Comparison of ENCODE assay signal across 8 cellular contexts in the genomic region with DNA sequence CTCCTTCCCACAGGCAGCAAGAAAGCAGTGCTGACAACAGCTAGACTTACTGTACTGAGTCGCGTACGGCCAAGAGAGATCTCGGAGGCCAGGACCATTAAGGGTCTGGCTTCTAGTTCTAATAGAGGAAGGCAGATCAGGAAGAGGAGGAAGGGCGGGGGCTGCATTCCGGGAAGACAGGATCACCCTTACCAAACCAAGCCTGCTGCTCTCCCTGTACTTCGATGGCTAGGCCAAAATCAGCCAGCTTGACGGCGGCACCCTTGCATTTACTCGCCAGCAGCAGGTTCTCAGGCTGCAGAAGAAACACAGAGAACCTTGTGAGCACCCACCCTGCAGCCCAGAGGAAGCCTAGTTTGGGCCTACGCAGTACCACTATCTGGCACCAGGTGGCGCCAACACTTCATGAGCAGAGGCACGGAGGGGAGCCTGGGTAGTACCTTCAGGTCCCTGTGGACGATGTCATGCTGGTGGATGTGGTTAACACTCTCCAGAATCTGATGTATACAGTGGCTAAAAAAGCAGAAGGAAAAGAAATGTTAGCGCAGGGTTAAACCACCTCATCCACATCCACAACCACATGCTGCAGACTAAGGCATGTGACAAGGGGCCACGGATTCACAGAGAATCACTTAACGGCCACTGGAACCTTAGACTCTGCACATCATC. TPM values are rescaled to one million over a fixed set of nuclear protein-coding genes. Genes with fewer than 3 reads are reported as not detected.
DNase-seq lines count a peak whose midpoint lies in the region; ATAC-seq, FAIRE-seq and TF ChIP-seq lines count a peak whose summit lies in the region.

No MANE protein-coding gene starts in this region.

- H3K9me3 ChIP-seq in GM12878 (replicated peaks; ENCODE audit: control insufficient read depth, insufficient read depth, low read length), result no peaks in the 10 kb centered on the region
- no peaks in the 10 kb centered on the region for H3K9me3 ChIP-seq in iPS DF 6.9 (ENCODE audit: control insufficient read depth, insufficient read depth, low read length)
- no peaks in the 10 kb centered on the region for H3K9me3 ChIP-seq in smooth muscle cell (replicated peaks; ENCODE audit: low read depth)

- no peaks in the 10 kb centered on the region for H3K79me2 ChIP-seq in GM12878 (ENCODE audit: control insufficient read depth, insufficient read depth, low read length)
- H3K79me2 ChIP-seq in smooth muscle cell (ENCODE audit: low read depth), result no peaks in the 10 kb centered on the region

- DNase-seq in NCI-H1417 (lab: John Stamatoyannopoulos, UW) (peak; percentile 26 to 71 (median 46)), NCI-H1417 treated with DMSO at 0.1 percent for 48 hours (lab: John Stamatoyannopoulos, UW) (no peak), NCI-H146 treated with DMSO at 0.1 percent for 48 hours (lab: John Stamatoyannopoulos, UW; ENCODE audit: unreplicated experiment) (peak; percentile 33), UCSD-AML1 (lab: John Stamatoyannopoulos, UW; ENCODE audit: unreplicated experiment) (peak; percentile 90), GM12878 (ENCODE audit: low read depth, low spot score) (peak; percentile 85), iPS DF 6.9 (ENCODE audit: low read depth, low spot score) (peak; percentile 72), smooth muscle cell (lab: John Stamatoyannopoulos, UW; ENCODE audit: unreplicated experiment) (peak; percentile 57)

- POLR2A ChIA-PET in GM12878 (lab: Charles Lee), result interaction anchor here (0.5 to 2.7 kb wide), 7 partner anchors 11 to 271 kb away, joined by 3 to 24 read pairs (median 4); no protein-coding TSS in a partner anchor

- H3F3A ChIP-seq in smooth muscle cell (ENCODE audit: low read depth), result no peaks in the 10 kb centered on the region

- peaks cover 22 to 28% of the 10 kb centered on the region in 2 experiments; a peak in 3 of 4 replicates for H3K36me3 ChIP-seq in GM12878 (ENCODE audit: control insufficient read depth in 2 of 2, insufficient read depth in 2 of 2, low read length in 1 of 2)
- peaks cover 14% of the 10 kb centered on the region; the same call in 1 of the 2 replicates for H3K36me3 ChIP-seq in iPS DF 6.9 (ENCODE audit: control insufficient read depth, insufficient read depth, low read length)
- no peaks in the 10 kb centered on the region for H3K36me3 ChIP-seq in smooth muscle cell (ENCODE audit: low read depth)

- TF ChIP-seq POLR2A in GM12878 (IDR thresholded peaks at IDR 0.05; ENCODE audit: low read depth, low read length), result no peak

- H2AFZ ChIP-seq in GM12878 (ENCODE audit: control insufficient read depth, low read depth, low read length) (no peak overlapping the region), smooth muscle cell (ENCODE audit: low read depth) (no peak overlapping the region)

- H3K9ac ChIP-seq in GM12878 (ENCODE audit: control insufficient read depth, insufficient read depth, low read length) (no peak overlapping the region), smooth muscle cell (ENCODE audit: low read depth) (no peak overlapping the region)

- H3K4me1 ChIP-seq in GM12878 (ENCODE audit: control insufficient read depth, insufficient read depth, low read length) (peaks cover 5% of the 10 kb centered on the region; the same call in 1 of the 2 replicates), iPS DF 6.9 (ENCODE audit: control insufficient read depth, insufficient read depth, low read length) (no peaks in the 10 kb centered on the region), smooth muscle cell (ENCODE audit: low read depth) (peaks cover 5% of the 10 kb centered on the region)

- SMC1A ChIA-PET in GM12878 (lab: Charles Lee; ENCODE audit: uncharacterized antibody, unreplicated experiment), result interaction anchor here (0.7 to 11.4 kb wide), 22 partner anchors 10 to 385 kb away, joined by 3 to 270 read pairs (median 4); a partner anchor contains a TSS

- H3K27ac ChIP-seq in GM12878 (ENCODE audit: control insufficient read depth, insufficient read depth) (no peak overlapping the region), iPS DF 6.9 (ENCODE audit: low read length) (no peak overlapping the region), smooth muscle cell (ENCODE audit: low read depth) (no peak overlapping the region)

- H3K4me2 ChIP-seq in GM12878 (ENCODE audit: control insufficient read depth, insufficient read depth), result no peak overlapping the region
- no peak overlapping the region for H3K4me2 ChIP-seq in smooth muscle cell

- H3K4me3 ChIP-seq in GM12878, result no peak overlapping the region
- no peak overlapping the region for H3K4me3 ChIP-seq in iPS DF 6.9 (ENCODE audit: low read length)
- H3K4me3 ChIP-seq in smooth muscle cell, result no peak overlapping the region

- peak; percentile 98 for FAIRE-seq in GM12878 (lab: Jason Lieb, UNC)

- peak; percentile 99 for TF ChIP-seq RAD21 in GM12878 (IDR thresholded peaks at IDR 0.05; ENCODE audit: insufficient read depth, low read depth, low read length)

- RAD21 ChIA-PET in GM12878 (lab: Charles Lee; ENCODE audit: unreplicated experiment), result interaction anchor here (0.6 to 11.6 kb wide), 15 partner anchors 10 to 540 kb away, joined by 3 to 299 read pairs (median 5); a partner anchor contains a TSS

- in situ Hi-C loops in GM12878 (cut with MboI), result loop anchor here (5.0 kb wide), 2 partner anchors 33 to 88 kb away; no protein-coding TSS in a partner anchor

- TF ChIP-seq EP300 in GM12878 (IDR thresholded peaks at IDR 0.05; ENCODE audit: borderline replicate concordance in 1 of 2, control insufficient read depth in 1 of 2, low read depth in 2 of 2, low read length in 2 of 2), result peak; percentile 93 to 97

- H4K20me1 ChIP-seq in GM12878 (ENCODE audit: control insufficient read depth, insufficient read depth) (no peaks in the 10 kb centered on the region), smooth muscle cell (ENCODE audit: low read depth) (no peaks in the 10 kb centered on the region)

- intact Hi-C loops in GM12878 (cut with micrococcal nuclease; ENCODE audit: unreplicated experiment), result loop anchor here (1.0 to 5.0 kb wide), 4 partner anchors 26 to 91 kb away; a partner anchor contains a TSS

- ATAC-seq in HG02798 (IDR thresholded peaks at IDR 0.05; ENCODE audit: poor library complexity, unreplicated experiment) (peak; percentile 86), GM12878 (peak; percentile 99)

- CTCF ChIA-PET in GM12878 (lab: Yijun Ruan, JAX), result interaction anchor here (0.6 to 12.4 kb wide), 32 partner anchors 9 to 1271 kb away, joined by 3 to 440 read pairs (median 4); a partner anchor contains a TSS

- no TSS peak for BruUV-seq in GM12878 (replicated peaks; lab: Mats Ljungman, UMichigan)

- TF ChIP-seq CTCF in GM12878 (IDR thresholded peaks at IDR 0.05 in 2 of 3, conservative IDR thresholded peaks at IDR 0.05 in 1 of 3; ENCODE audit: control insufficient read depth in 2 of 3, extremely low read depth in 1 of 3, insufficient read depth in 1 of 3, low read depth in 3 of 3, low read length in 3 of 3) (peak; percentile 99 to 100 (median 99); a peak in 5 of 6 replicates), smooth muscle cell (IDR thresholded peaks at IDR 0.05; ENCODE audit: borderline replicate concordance, insufficient read depth, poor library complexity, severe bottlenecking) (peak; percentile 99)

- H3K27me3 ChIP-seq in GM12878 (replicated peaks in 1 of 2; ENCODE audit: control insufficient read depth in 2 of 2, insufficient read depth in 2 of 2, low read length in 1 of 2) (no peaks in the 10 kb centered on the region), iPS DF 6.9 (ENCODE audit: control insufficient read depth, insufficient read depth, low read length) (no peaks in the 10 kb centered on the region), smooth muscle cell (ENCODE audit: low read depth) (no peaks in the 10 kb centered on the region)

- WGBS in GM12878 (ENCODE audit: insufficient coverage, insufficient replicate concordance, low lambda C conversion rate, missing lambda C conversion rate), result 23% methylated on average over 17 of the region's 17 CpGs
- WGBS in iPS DF 6.9 (ENCODE audit: insufficient coverage, insufficient read length), result no CpG with 5 or more reads among the region's 17 CpGs
- WGBS in smooth muscle cell (ENCODE audit: low lambda C conversion rate), result 53% methylated on average over 17 of the region's 17 CpGs

RNA-seq across cellular contexts. Expression of a gene that starts 25.4 kb away (rescaled TPM):
- 42.9 and 44.2 TPM in 2 replicates for total RNA-seq in GM12878 (2013; cell fraction: nucleolus; rRNA removed)
- total RNA-seq in GM12878 (2014; rRNA removed) (15.9 and 18.0 TPM in 2 replicates), GM12878 (2014; rRNA removed; fragmentation: Illumina TruSeq; extraction: Trizol) (15.1 and 15.8 TPM in 2 replicates), GM12878 (2021) (18.9 and 20.9 TPM in 2 replicates), smooth muscle cell (10.5 and 10.8 TPM in 2 replicates)
- polyA plus RNA-seq in GM12878 (2011; ENCODE audit: low read depth), result 8.6 TPM
- polyA plus RNA-seq in GM12878 (2011; rRNA removed) (14.3 and 19.7 TPM in 2 replicates), GM12878 (2014; fragmentation: Illumina TruSeq; extraction: Trizol) (21.1 and 22.9 TPM in 2 replicates), GM12878 (2014; fragmentation: Nextera tagmentation; extraction: Ambion mirVana) (1 to 10 TPM; 5.5 to 6.9 TPM), GM12878 (2014; rRNA removed) (23.4 and 24.3 TPM in 2 replicates), GM12878 (2016; fragmentation: Nextera tagmentation; extraction: Ambion mirVana) (10 to 100 TPM; 13.9 TPM), smooth muscle cell (2.2 and 4.0 TPM in 2 replicates)
- 19.0 and 21.6 TPM in 2 replicates for polyA plus RNA-seq in GM12878 (2011; cell fraction: cytosol; rRNA removed)
- 39.5 and 45.1 TPM in 2 replicates for polyA plus RNA-seq in GM12878 (2011; cell fraction: nucleus; rRNA removed)
- 10.3 and 10.8 TPM in 2 replicates for polyA plus RNA-seq in GM12878 (2012)
- 17.9 and 21.1 TPM in 2 replicates for polyA minus RNA-seq in GM12878 (2011; rRNA and poly(A)+ RNA removed)
- 4.0 and 7.3 TPM in 2 replicates for polyA minus RNA-seq in GM12878 (2011; cell fraction: cytosol; rRNA and poly(A)+ RNA removed)
- 11.5 and 22.0 TPM in 2 replicates for polyA minus RNA-seq in GM12878 (2011; cell fraction: nucleus; rRNA and poly(A)+ RNA removed)

RNA-seq across cellular contexts. Expression of a gene that starts 37.6 kb away (rescaled TPM):
- total RNA-seq in GM12878 (2013; cell fraction: nucleolus; rRNA removed), result 57.1 and 85.9 TPM in 2 replicates
- 18.0 and 18.8 TPM in 2 replicates for total RNA-seq in GM12878 (2014; rRNA removed)
- 8.9 and 10.1 TPM in 2 replicates for total RNA-seq in GM12878 (2014; rRNA removed; fragmentation: Illumina TruSeq; extraction: Trizol)
- 34.3 and 35.2 TPM in 2 replicates for total RNA-seq in GM12878 (2021)
- 19.1 TPM for polyA plus RNA-seq in GM12878 (2011; ENCODE audit: low read depth)
- 23.8 and 31.1 TPM in 2 replicates for polyA plus RNA-seq in GM12878 (2011; rRNA removed)
- polyA plus RNA-seq in GM12878 (2011; cell fraction: cytosol; rRNA removed), result 24.8 and 31.5 TPM in 2 replicates
- polyA plus RNA-seq in GM12878 (2011; cell fraction: nucleus; rRNA removed), result 81.5 and 88.2 TPM in 2 replicates
- 19.5 and 19.8 TPM in 2 replicates for polyA plus RNA-seq in GM12878 (2012)
- polyA plus RNA-seq in GM12878 (2014; fragmentation: Illumina TruSeq; extraction: Trizol), result 16.6 and 22.6 TPM in 2 replicates
- polyA plus RNA-seq in GM12878 (2014; fragmentation: Nextera tagmentation; extraction: Ambion mirVana), result 1 to 10 TPM; 2.2 to 3.0 TPM
- 31.3 and 34.7 TPM in 2 replicates for polyA plus RNA-seq in GM12878 (2014; rRNA removed)
- 10 to 100 TPM; 22.7 to 24.0 TPM for polyA plus RNA-seq in GM12878 (2016; fragmentation: Nextera tagmentation; extraction: Ambion mirVana)
- 26.0 and 29.3 TPM in 2 replicates for polyA minus RNA-seq in GM12878 (2011; rRNA and poly(A)+ RNA removed)
- polyA minus RNA-seq in GM12878 (2011; cell fraction: cytosol; rRNA and poly(A)+ RNA removed), result 11.8 and 16.4 TPM in 2 replicates
- 36.6 and 66.7 TPM in 2 replicates for polyA minus RNA-seq in GM12878 (2011; cell fraction: nucleus; rRNA and poly(A)+ RNA removed)
- 12.4 and 13.3 TPM in 2 replicates for total RNA-seq in smooth muscle cell
- polyA plus RNA-seq in smooth muscle cell, result 11.1 and 15.2 TPM in 2 replicates
